In the genomic region with DNA sequence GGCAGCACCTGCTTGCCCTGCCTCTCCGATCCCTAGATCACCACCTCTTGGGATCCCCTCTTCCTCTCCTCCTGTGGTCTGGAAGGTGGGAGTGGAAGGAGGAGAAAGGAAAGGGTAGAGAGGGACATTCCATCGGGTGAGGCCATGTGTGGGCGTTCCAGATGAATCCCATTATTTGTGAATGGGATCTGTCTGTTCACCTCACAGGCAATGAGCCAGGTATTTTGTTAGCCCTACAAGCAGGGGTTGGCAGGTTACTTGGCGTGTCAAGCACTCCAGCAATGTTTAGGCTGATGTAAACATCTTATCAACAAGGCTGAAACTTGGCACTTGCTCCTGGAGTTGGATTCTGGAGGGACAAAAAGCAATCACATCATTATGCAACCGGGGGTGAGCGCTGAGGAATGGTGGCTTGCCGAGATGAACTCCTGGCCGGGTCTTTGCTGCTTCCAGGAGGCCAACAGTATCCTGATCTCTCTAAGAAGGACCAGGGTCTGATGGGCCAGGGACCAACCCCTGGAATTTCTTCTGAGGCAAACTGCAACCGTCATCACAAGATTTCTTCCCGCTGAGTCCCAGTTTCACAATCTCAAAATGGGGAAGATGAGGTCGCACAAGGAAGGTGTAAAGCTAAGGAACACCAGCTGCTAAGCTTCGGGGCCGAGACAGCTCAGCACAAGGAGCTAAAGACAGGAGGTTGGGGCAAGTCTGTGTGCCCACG, we compare ENCODE assay signal across 18 cellular contexts. TPM values are rescaled to one million over a fixed set of nuclear protein-coding genes. Genes with fewer than 3 reads are reported as not detected.
DNase-seq lines count a peak whose midpoint lies in the region; ATAC-seq and TF ChIP-seq lines count a peak whose summit lies in the region.
"Had no signal": no experiment of that assay in that cellular context is flagged by ENCODE, and none has a peak within 500 bp of the region (broad histone marks: within the 10 kb centered on the region; RNA-seq: fewer than 3 reads in every experiment).

No MANE protein-coding gene starts in this region.

- H3K4me3 ChIP-seq in upper lobe of left lung (no peak overlapping the region), testis (no peak overlapping the region)
- H3K4me3 ChIP-seq: skin epidermis had no signal

- peaks cover 6 to 14% (median 11%) of the 10 kb centered on the region in 4 donors for H3K4me1 ChIP-seq in upper lobe of left lung
- H3K4me1 ChIP-seq in testis: no peaks in the 10 kb centered on the region

- H3K27me3 ChIP-seq in upper lobe of left lung: no peaks in the 10 kb centered on the region
- no peaks in the 10 kb centered on the region for H3K27me3 ChIP-seq in testis

- 40 to 42% methylated on average over 13 to 14 of the region's 14 CpGs for WGBS in upper lobe of left lung, 2 donors
- WGBS in testis, 2 donors: 68 to 74% methylated on average over 14 of the region's 14 CpGs

- ATAC-seq in Right ventricle myocardium superior (ENCODE audit: poor library complexity) (peak; percentile 26), left lobe of liver (peak; percentile 21), upper lobe of left lung (ENCODE audit: low FRiP score in 2 of 2) (peak; percentile 38 to 53), GM21786 (IDR thresholded peaks at IDR 0.05; ENCODE audit: unreplicated experiment) (no peak)
- ATAC-seq: activated CD4-positive, alpha-beta T cell treated with anti-CD3 and anti-CD28 coated beads for 36 hours had no signal

- H3K27ac ChIP-seq in angular gyrus (ENCODE audit: low read depth, low read length): peak overlapping the region; percentile 42
- peak overlapping the region in 3 of 4 donors; percentile 62 to 76 (median 75) for H3K27ac ChIP-seq in upper lobe of left lung
- H3K27ac ChIP-seq in testis: no peak overlapping the region
- H3K27ac ChIP-seq: RWPE1, skin epidermis had no signal

- intact Hi-C loops in Right ventricle myocardium superior (cut with DNase I): loop anchor here (5.0 kb wide), 1 partner anchor 208 kb away; no protein-coding TSS in a partner anchor
- intact Hi-C loops in cardiac septum (cut with DNase I): loop anchor here (5.0 kb wide), 1 partner anchor 98 kb away; no protein-coding TSS in a partner anchor
- intact Hi-C loops in testis (cut with DNase I; ENCODE audit: low total_unique reads): loop anchor here (10.0 kb wide), 1 partner anchor 206 kb away; no protein-coding TSS in a partner anchor

- TF ChIP-seq CTCF in upper lobe of left lung (IDR thresholded peaks at IDR 0.05): no peak
- TF ChIP-seq CTCF in testis (IDR thresholded peaks at IDR 0.05): no peak

- DNase-seq in Right ventricle myocardium superior (no peak), cardiac septum (ENCODE audit: low spot score) (no peak), left lobe of liver (ENCODE audit: low spot score) (no peak), upper lobe of left lung (peak in 1 of 2 donors; percentile 31), NCI-H2196 (lab: John Stamatoyannopoulos, UW; ENCODE audit: unreplicated experiment) (no peak), testis (no peak)
- DNase-seq: activated CD4-positive, alpha-beta T cell treated with anti-CD3 and anti-CD28 coated beads for 36 hours; activated naive CD8-positive, alpha-beta T cell treated with anti-CD3 and anti-CD28 coated beads, Interleukin-2, amount 10 ng/mL, durations not matched to agents 7 days and 5 days; activated T-cell treated with anti-CD3 and anti-CD28 coated beads, Interleukin-2, amount 50 U/mL, for 24 hours; NCI-H1417; NCI-H524 treated with DMSO at 0.1 percent for 48 hours; stimulated activated naive CD4-positive, alpha-beta T cell had no signal

- H3K36me3 ChIP-seq in upper lobe of left lung: no peaks in the 10 kb centered on the region
- H3K36me3 ChIP-seq in testis (ENCODE audit: low read depth, missing control alignments): no peaks in the 10 kb centered on the region

- H3K9me3 ChIP-seq in upper lobe of left lung (no peaks in the 10 kb centered on the region), testis (no peaks in the 10 kb centered on the region)

- no peak for TF ChIP-seq EP300 in upper lobe of left lung (IDR thresholded peaks at IDR 0.05)

- TF ChIP-seq POLR2A in upper lobe of left lung (IDR thresholded peaks at IDR 0.05) (no peak), testis (IDR thresholded peaks at IDR 0.05) (no peak)

RNA-seq across cellular contexts. Expression of gene ADAMTS8, which starts 7.8 kb away (rescaled TPM):
- total RNA-seq in Right ventricle myocardium superior (0.48 TPM), cardiac septum (3.9 TPM), left lobe of liver (0.15 TPM), upper lobe of left lung (10 to 100 TPM; 13.0 to 52.3 (median 21.5) TPM), testis (under 1 TPM; 0.39 to 0.56 TPM)
- 1.2 TPM for polyA plus RNA-seq in testis (ENCODE audit: insufficient read depth, low read depth, low replicate concordance)
- total RNA-seq: activated CD4-positive, alpha-beta T cell treated with anti-CD3 and anti-CD28 coated beads for 36 hours; activated naive CD8-positive, alpha-beta T cell treated with anti-CD3 and anti-CD28 coated beads, Interleukin-2, amount 10 ng/mL, durations not matched to agents 7 days and 5 days; endothelial cell of umbilical vein; T-helper 2 cell treated with Interferon-gamma antibody and Interleukin-4, amounts not matched to agents 100 ng/mL and 5 ng/mL, for 36 hours had no signal
- polyA plus RNA-seq: endothelial cell of umbilical vein had no signal

RNA-seq across cellular contexts. Expression of gene ADAMTS15, which starts 27.8 kb away (rescaled TPM):
- total RNA-seq in Right ventricle myocardium superior (43.5 TPM), cardiac septum (8.5 TPM), left lobe of liver (0.15 TPM), upper lobe of left lung (10 to 100 TPM in 2 of 6 donors, 1 to 10 TPM in 4; 2.5 to 23.0 (median 7.2) TPM), testis (1 to 10 TPM; 2.7 to 2.8 TPM)
- 5.7 TPM for polyA plus RNA-seq in testis (ENCODE audit: insufficient read depth, low read depth, low replicate concordance)
- total RNA-seq: activated CD4-positive, alpha-beta T cell treated with anti-CD3 and anti-CD28 coated beads for 36 hours; endothelial cell of umbilical vein had no signal

Comparison
In these comparisons a context has a peak if more than half of its experiments do, and no peak if none do; other contexts are left out.
1. H3K27ac ChIP-seq: peak in angular gyrus (single experiment) and upper lobe of left lung (3 of 4); none in testis (0 of 2).